In genomic region chr6:13526718-13527668, GRCh38 we compare ENCODE assay signal across 8 cellular contexts. TPM values are rescaled to one million over a fixed set of nuclear protein-coding genes. Genes with fewer than 3 reads are reported as not detected.
DNase-seq lines count a peak whose midpoint lies in the region; ATAC-seq and TF ChIP-seq lines count a peak whose summit lies in the region.

No MANE protein-coding gene starts in this region.

- no peaks in the 10 kb centered on the region for H3K27me3 Mint-ChIP-seq in Calu3 (ENCODE audit: unreplicated experiment)

- no peaks in the 10 kb centered on the region for H3K9me3 Mint-ChIP-seq in Calu3 (ENCODE audit: low read depth, unreplicated experiment)

- no peaks in the 10 kb centered on the region for H3K4me1 Mint-ChIP-seq in Calu3 (ENCODE audit: low read depth, unreplicated experiment)

- intact Hi-C loops in Calu3 (cut with micrococcal nuclease; ENCODE audit: unreplicated experiment): no loop called here

- CTCF ChIA-PET in Calu3 (lab: Charles Lee): interaction anchor here (0.7 kb wide), 1 partner anchor 10 kb away, joined by 3 read pairs; no protein-coding TSS in a partner anchor

- BruUV-seq in Calu3 (replicated peaks; lab: Mats Ljungman, UMichigan): no TSS peak

- DNase-seq in Ammon's horn (ENCODE audit: low spot score) (peak; percentile 41), NCI-H2227 (lab: John Stamatoyannopoulos, UW; ENCODE audit: unreplicated experiment) (peak; percentile 40), amniotic epithelial cell (ENCODE audit: low read depth) (peak; percentile 16), myocyte (ENCODE audit: low read depth) (peak; percentile 78), NCI-H1048 (lab: John Stamatoyannopoulos, UW) (no peak), Calu3 (no peak)

- no peak overlapping the region for H3K27ac Mint-ChIP-seq in Calu3 (ENCODE audit: unreplicated experiment)

- TF ChIP-seq CTCF in Calu3 (IDR thresholded peaks at IDR 0.05; ENCODE audit: unreplicated experiment): no peak

- ATAC-seq in GM18868 (IDR thresholded peaks at IDR 0.05; ENCODE audit: unreplicated experiment) (peak; percentile 70), HG03097 (IDR thresholded peaks at IDR 0.05; ENCODE audit: low FRiP score, unreplicated experiment) (peak; percentile 74)

- no peak overlapping the region for H3K4me3 Mint-ChIP-seq in Calu3 (ENCODE audit: low read depth, unreplicated experiment)

- no peaks in the 10 kb centered on the region for H3K36me3 Mint-ChIP-seq in Calu3 (ENCODE audit: insufficient read depth, unreplicated experiment)

RNA-seq across cellular contexts. Expression of gene GFOD1, which starts 39.6 kb away (rescaled TPM):
- total RNA-seq in myocyte (2.3 and 2.8 TPM in 2 replicates), Calu3 (2022) (8.7 and 9.5 TPM in 2 replicates)
- polyA plus RNA-seq in myocyte (2012): 1.7 TPM

RNA-seq across cellular contexts. Expression of gene SIRT5, which starts 47.4 kb away (rescaled TPM):
- total RNA-seq in myocyte (5.7 and 6.9 TPM in 2 replicates), Calu3 (2022) (13.5 and 15.1 TPM in 2 replicates)
- 6.1 TPM for polyA plus RNA-seq in myocyte (2012)

Comparison
In these comparisons a context has a peak if more than half of its experiments do, and no peak if none do; other contexts are left out.
1. DNase-seq: peak in Ammon's horn (single experiment), NCI-H2227 (single experiment), amniotic epithelial cell (single experiment) and myocyte (single experiment); none in NCI-H1048 (single experiment) and Calu3 (single experiment).